ENCODE assay signal across 1 cellular context in genomic region chr7:2209146-2209960, GRCh38.
TF ChIP-seq lines count a peak whose summit lies in the region.

No MANE protein-coding gene starts in this region.

TF ChIP-seq in K562, 482 proteins besides CTCF, POLR2A, EP300 and RAD21:
- 0 out of 2 replicates have a peak, but pooled peaks have one; percentile 17 for TF ChIP-seq ZFX (CRISPR knock-in tag; IDR thresholded peaks at IDR 0.05)
- TF ChIP-seq ZBTB33 (CRISPR knock-in tag; IDR thresholded peaks at IDR 0.05), result no peak
- TF ChIP-seq ZNF165 (CRISPR knock-in tag; IDR thresholded peaks at IDR 0.05; ENCODE audit: borderline replicate concordance), result no peak
- TF ChIP-seq FOXK1 (CRISPR knock-in tag; IDR thresholded peaks at IDR 0.05; ENCODE audit: borderline replicate concordance), result no peak
- no peak for TF ChIP-seq E4F1 (CRISPR knock-in tag; IDR thresholded peaks at IDR 0.05; ENCODE audit: borderline replicate concordance)
- no peak for TF ChIP-seq MXI1 (IDR thresholded peaks at IDR 0.05; ENCODE audit: low read depth, low read length)
- TF ChIP-seq ZNF511 (CRISPR knock-in tag; IDR thresholded peaks at IDR 0.05), result no peak
- no peak for TF ChIP-seq RBM15 (IDR thresholded peaks at IDR 0.05; ENCODE audit: insufficient read depth, low read length)
- peak; percentile 47 for TF ChIP-seq DEAF1 (CRISPR knock-in tag; IDR thresholded peaks at IDR 0.05)
- TF ChIP-seq SMC3 (conservative IDR thresholded peaks at IDR 0.05; ENCODE audit: insufficient read depth, low read depth, low read length), result peak; percentile 55
- TF ChIP-seq NFIC (IDR thresholded peaks at IDR 0.05), result no peak
- TF ChIP-seq STAG1 (CRISPR knock-in tag; IDR thresholded peaks at IDR 0.05; ENCODE audit: borderline replicate concordance), result peak; percentile 90; the same call in 1 of the 2 replicates
- no peak for TF ChIP-seq ZNF740 (CRISPR knock-in tag; IDR thresholded peaks at IDR 0.05)
- no peak for TF ChIP-seq ZNF740 (tag; IDR thresholded peaks at IDR 0.05)
- no peak for TF ChIP-seq HEY1 (CRISPR knock-in tag; IDR thresholded peaks at IDR 0.05; ENCODE audit: borderline replicate concordance)
- no peak for TF ChIP-seq POLR2AphosphoS5 (IDR thresholded peaks at IDR 0.05; ENCODE audit: control insufficient read depth, insufficient read depth, low read depth, low read length)
- no peak for TF ChIP-seq TRIM25 (IDR thresholded peaks at IDR 0.05; ENCODE audit: borderline replicate concordance)
- no peak for TF ChIP-seq MYC (IDR thresholded peaks at IDR 0.05; ENCODE audit: low read depth, low read length)
- no peak for TF ChIP-seq MYC (CRISPR knock-in tag; IDR thresholded peaks at IDR 0.05; ENCODE audit: borderline replicate concordance, low read depth)
- TF ChIP-seq CHCHD3 (CRISPR knock-in tag; IDR thresholded peaks at IDR 0.05), result no peak
- TF ChIP-seq POLR3G (IDR thresholded peaks at IDR 0.05; ENCODE audit: extremely low read depth, insufficient read length, insufficient replicate concordance), result no peak
- TF ChIP-seq CGGBP1 (CRISPR knock-in tag; IDR thresholded peaks at IDR 0.05), result no peak
- TF ChIP-seq ID3 (CRISPR knock-in tag; IDR thresholded peaks at IDR 0.05), result no peak
- TF ChIP-seq ID3 (tag; IDR thresholded peaks at IDR 0.05), result no peak
- TF ChIP-seq FOSL1 (tag; conservative IDR thresholded peaks at IDR 0.05), result no peak
- TF ChIP-seq ZNF324 (CRISPR knock-in tag; IDR thresholded peaks at IDR 0.05), result no peak
- TF ChIP-seq ZNF143 (CRISPR knock-in tag; IDR thresholded peaks at IDR 0.05), result no peak
- no peak for TF ChIP-seq E2F6 (IDR thresholded peaks at IDR 0.05; ENCODE audit: borderline replicate concordance in 1 of 2, extremely low read depth in 1 of 2, insufficient read depth in 1 of 2, insufficient read length in 1 of 2, low read depth in 1 of 2, low read length in 1 of 2, poor library complexity in 1 of 2, severe bottlenecking in 1 of 2)
- TF ChIP-seq ZBTB5 (IDR thresholded peaks at IDR 0.05), result no peak
- no peak for TF ChIP-seq ZNF175 (CRISPR knock-in tag; IDR thresholded peaks at IDR 0.05; ENCODE audit: low read depth)
- no peak for TF ChIP-seq ZNF23 (CRISPR knock-in tag; IDR thresholded peaks at IDR 0.05)
- no peak for TF ChIP-seq MAFK (IDR thresholded peaks at IDR 0.05; ENCODE audit: low read length)
- no peak for TF ChIP-seq ZNF146 (CRISPR knock-in tag; IDR thresholded peaks at IDR 0.05; ENCODE audit: unreplicated experiment)
- TF ChIP-seq ZNF277 (CRISPR knock-in tag; IDR thresholded peaks at IDR 0.05; ENCODE audit: borderline replicate concordance), result no peak
- no peak for TF ChIP-seq ZHX1 (conservative IDR thresholded peaks at IDR 0.05; ENCODE audit: low read length)
- peak; percentile 28; the same call in 1 of the 2 replicates for TF ChIP-seq POLR2G (IDR thresholded peaks at IDR 0.05; ENCODE audit: low read depth, low read length)
- no peak for TF ChIP-seq CXXC5 (CRISPR knock-in tag; IDR thresholded peaks at IDR 0.05)
- no peak for TF ChIP-seq TCF7L2 (IDR thresholded peaks at IDR 0.05; ENCODE audit: low read depth, low read length)
- TF ChIP-seq MIER1 (IDR thresholded peaks at IDR 0.05; ENCODE audit: low read depth), result no peak
- TF ChIP-seq SMARCE1 (IDR thresholded peaks at IDR 0.05), result no peak
- TF ChIP-seq SRSF7 (optimal IDR thresholded peaks at IDR 0.05; ENCODE audit: low read depth, low read length), result no peak
- no peak for TF ChIP-seq NFATC3 (IDR thresholded peaks at IDR 0.05)
TF ChIP-seq in K562: peak in this region for 5.
